9 cellular contexts compared by ENCODE assay signal in the genomic region with DNA sequence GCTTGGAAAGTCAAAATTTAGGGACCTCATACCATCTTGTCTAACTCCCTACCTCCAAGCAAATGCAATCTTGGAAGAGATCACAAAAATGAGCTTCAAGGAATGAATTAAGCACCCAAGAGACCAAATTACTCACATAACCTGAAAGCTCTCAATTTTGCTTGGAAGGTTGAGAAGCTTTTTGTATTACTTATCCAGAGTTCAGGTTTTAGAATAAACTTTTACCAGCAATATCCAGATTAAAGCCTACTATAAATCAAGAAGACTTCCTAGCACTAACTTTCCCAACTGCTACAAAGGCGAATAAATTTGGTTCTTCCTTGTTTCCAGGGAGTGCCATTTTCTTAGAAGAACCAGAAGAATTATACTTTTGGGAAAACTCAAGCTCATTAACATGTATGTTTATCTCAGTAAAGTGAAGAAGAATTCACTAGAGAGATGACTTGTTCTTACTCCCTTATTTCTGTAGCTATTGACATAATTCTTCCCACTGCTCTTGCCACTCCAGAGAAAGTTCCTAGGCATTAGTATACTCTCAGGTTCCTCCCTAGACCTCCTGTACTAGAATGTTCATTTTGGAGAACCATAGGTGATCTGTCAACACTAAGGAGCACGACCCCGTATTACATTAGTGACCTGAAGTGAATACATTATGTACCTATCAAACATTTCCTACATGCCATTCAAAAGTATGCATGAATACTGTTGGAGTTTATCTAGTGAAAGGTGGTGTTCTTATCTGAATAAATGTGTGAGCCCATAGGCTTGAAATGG. TPM values are rescaled to one million over a fixed set of nuclear protein-coding genes. Genes with fewer than 3 reads are reported as not detected.
A peak's percentile ranks its signal among the peaks of the same experiment; 100 is the strongest.
DNase-seq lines count a peak whose midpoint lies in the region; ATAC-seq and TF ChIP-seq lines count a peak whose summit lies in the region.
"Had no signal": no experiment of that assay in that cellular context is flagged by ENCODE, and none has a peak within 500 bp of the region (broad histone marks: within the 10 kb centered on the region; RNA-seq: fewer than 3 reads in every experiment).

No MANE protein-coding gene starts in this region.

- no peaks in the 10 kb centered on the region; the same call in 1 of the 2 replicates for H3K27me3 ChIP-seq in BE2C
- H3K27me3 ChIP-seq in Karpas-422 (ENCODE audit: low read length): no peaks in the 10 kb centered on the region

- H2AFZ ChIP-seq in Karpas-422 (ENCODE audit: low read length): no peak overlapping the region

- H3K27ac Mint-ChIP-seq in nephron: peak overlapping the region in 2 of 3 experiments; percentile 58 to 79

- H3K9ac ChIP-seq in Karpas-422 (ENCODE audit: low read length): peak overlapping the region; percentile 5; the same call in 1 of the 2 replicates

- peak overlapping the region; percentile 94 to 97 (median 94) for H3K4me3 Mint-ChIP-seq in nephron

- no peaks in the 10 kb centered on the region for H3K9me2 ChIP-seq in Karpas-422 (replicated peaks; ENCODE audit: insufficient read depth, low read length)

- DNase-seq in BE2C: no peak
- no peak for DNase-seq in Karpas-422
- DNase-seq in coronary artery (ENCODE audit: low spot score): no peak
- DNase-seq in LoVo (ENCODE audit: low spot score): no peak
- DNase-seq in activated CD8-positive, alpha-beta memory T cell treated with anti-CD3 and anti-CD28 coated beads, Interleukin-2, amount 50 U/mL, for 48 hours: no peak
- DNase-seq: posterior cingulate gyrus had no signal

- TF ChIP-seq CTCF in BE2C (IDR thresholded peaks at IDR 0.05; ENCODE audit: low read depth, low read length) (no peak), coronary artery (IDR thresholded peaks at IDR 0.05) (no peak), nephron (IDR thresholded peaks at IDR 0.05; ENCODE audit: unreplicated experiment in 3 of 3) (no peak)

- H4K20me1 ChIP-seq in Karpas-422 (ENCODE audit: insufficient read depth, low read depth, low read length): peaks cover 65% of the 10 kb centered on the region

- H3K79me2 ChIP-seq in Karpas-422 (ENCODE audit: low read length): peaks cover 82% of the 10 kb centered on the region

- peak overlapping the region; percentile 83 for H3K4me2 ChIP-seq in Karpas-422 (ENCODE audit: low read depth, low read length, poor library complexity, severe bottlenecking)

- H3K4me1 ChIP-seq in BE2C: peaks cover 6% of the 10 kb centered on the region
- H3K4me1 ChIP-seq in Karpas-422 (ENCODE audit: low read length): peaks cover 68% of the 10 kb centered on the region

- H3K9me3 ChIP-seq in BE2C (no peaks in the 10 kb centered on the region), Karpas-422 (ENCODE audit: low read length) (no peaks in the 10 kb centered on the region)

- ATAC-seq in GM21717 (IDR thresholded peaks at IDR 0.05; ENCODE audit: unreplicated experiment) (no peak), GM19397 (IDR thresholded peaks at IDR 0.05; ENCODE audit: unreplicated experiment) (no peak)

- H3K4me3 ChIP-seq in BE2C (ENCODE audit: low read depth, low read length): peak overlapping the region; percentile 99
- peak overlapping the region; percentile 96 for H3K4me3 ChIP-seq in Karpas-422 (ENCODE audit: low read length)
- peak overlapping the region; percentile 95 for H3K4me3 ChIP-seq in coronary artery

- peaks cover 22% of the 10 kb centered on the region for H3K36me3 Mint-ChIP-seq in nephron (ENCODE audit: low read depth)

- peaks cover 60% of the 10 kb centered on the region for H3K4me1 Mint-ChIP-seq in nephron

- no peaks in the 10 kb centered on the region for H3K9me3 Mint-ChIP-seq in nephron

- H3K36me3 ChIP-seq in BE2C: peaks cover 56% of the 10 kb centered on the region
- H3K36me3 ChIP-seq in Karpas-422 (ENCODE audit: insufficient read depth, low read length): peaks cover 48% of the 10 kb centered on the region

- H3K27me3 Mint-ChIP-seq in nephron (ENCODE audit: low read depth): peaks cover 4% of the 10 kb centered on the region

- H3K27ac ChIP-seq in Karpas-422 (ENCODE audit: low read length) (peak overlapping the region; percentile 21; the same call in 1 of the 2 replicates), coronary artery (peak overlapping the region; percentile 93 to 96)

RNA-seq across cellular contexts. Expression of gene CALM2, which starts 3.2 kb away (rescaled TPM):
- 2,068 TPM for polyA plus RNA-seq in BE2C (2012; ENCODE audit: insufficient read depth, insufficient read length, low read depth)
- 240 and 403 TPM in 2 replicates for total RNA-seq in Karpas-422 (2014; rRNA removed; shearing (Covaris generic); ENCODE audit: low replicate concordance)

RNA-seq across cellular contexts. Expression of gene STPG4, which starts 18.0 kb away (rescaled TPM):
- not detected for polyA plus RNA-seq in BE2C (2012; ENCODE audit: insufficient read depth, insufficient read length, low read depth)
- 0.18 TPM in 1 of 2 replicates, not detected in the other for total RNA-seq in Karpas-422 (2014; rRNA removed; shearing (Covaris generic); ENCODE audit: low replicate concordance)
